In the genomic region with DNA sequence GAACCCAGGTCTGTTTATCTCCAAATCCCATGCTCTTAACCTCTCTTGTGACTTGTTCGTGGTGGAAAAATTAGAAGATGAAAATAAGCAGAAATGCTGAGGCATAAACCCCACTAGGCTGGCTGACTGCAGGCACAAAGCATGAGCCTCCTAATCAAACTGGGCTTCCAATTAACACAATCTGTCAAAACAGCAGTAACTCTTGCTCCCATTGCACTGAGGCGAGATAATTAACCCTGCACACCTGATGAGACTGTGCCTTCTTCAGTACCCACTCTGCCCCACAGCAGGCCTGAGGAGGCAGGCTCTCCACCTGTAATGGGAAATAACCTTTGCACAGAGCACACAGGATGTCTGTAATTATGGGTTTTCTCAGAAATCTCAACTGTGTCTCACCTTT, we compare ENCODE assay signal across 31 cellular contexts.
"Had no signal": no experiment of that assay in that cellular context is flagged by ENCODE, and none has a peak within 500 bp of the region (broad histone marks: within the 10 kb centered on the region; RNA-seq: fewer than 3 reads in every experiment).

No MANE protein-coding gene starts in this region.

- H3K4me3 ChIP-seq: adrenal gland, body of pancreas, coronary artery, dorsolateral prefrontal cortex, gastrocnemius medialis, heart left ventricle had no signal

- DNase-seq: activated B cell treated with CpG ODN at 0.5 μM for 24 hours; activated CD4-positive, alpha-beta memory T cell treated with anti-CD3 and anti-CD28 coated beads for 36 hours; activated CD4-positive, alpha-beta T cell treated with anti-CD3 and anti-CD28 coated beads for 36 hours; activated CD4-positive, alpha-beta T cell treated with anti-CD3 and anti-CD28 coated beads, Interleukin-2, amount 10 ng/mL, durations not matched to agents 24 days and 14 days; activated CD4-positive, CD25-positive, alpha-beta regulatory T cell treated with anti-CD3 and anti-CD28 coated beads, Interleukin-2, amount 50 U/mL, for 72 hours; activated CD8-positive, alpha-beta memory T cell treated with anti-CD3 and anti-CD28 coated beads, Interleukin-2, amount 10 ng/mL, durations not matched to agents 7 days and 5 days; activated CD8-positive, alpha-beta memory T cell treated with anti-CD3 and anti-CD28 coated beads, Interleukin-2, amount 50 U/mL, for 4 hours; activated CD8-positive, alpha-beta T cell treated with anti-CD3 and anti-CD28 coated beads, Interleukin-2, amount 10 ng/mL, durations not matched to agents 7 days and 5 days; activated effector memory CD4-positive, alpha-beta T cell treated with anti-CD3 and anti-CD28 coated beads, Interleukin-2, amount 50 U/mL, for 16 hours; activated naive CD4-positive, alpha-beta T cell treated with anti-CD3 and anti-CD28 coated beads for 36 hours; activated naive CD8-positive, alpha-beta T cell treated with anti-CD3 and anti-CD28 coated beads for 36 hours; activated naive CD8-positive, alpha-beta T cell treated with anti-CD3 and anti-CD28 coated beads, Interleukin-2, amount 50 U/mL, for 24 hours; activated T-cell treated with anti-CD3 and anti-CD28 coated beads, Interleukin-2, amount 50 U/mL, for 1 hour; activated T-cell treated with anti-CD3 and anti-CD28 coated beads, Interleukin-2, amount 50 U/mL, for 48 hours; adrenal gland; amygdala; aorta; body of pancreas; caudate nucleus; cerebellar nuclear complex; dorsolateral prefrontal cortex; effector memory CD4-positive, alpha-beta T cell; endodermal cell; foreskin keratinocyte; gastrocnemius medialis; glutamatergic neuron; heart left ventricle; T-helper 17 cell; T1000; WERI-Rb-1 had no signal

- H3K9me3 ChIP-seq: adrenal gland, body of pancreas, gastrocnemius medialis, heart left ventricle had no signal

- H3K36me3 ChIP-seq: adrenal gland, gastrocnemius medialis, heart left ventricle, WERI-Rb-1 had no signal

- H3K27me3 ChIP-seq: adrenal gland, body of pancreas, dorsolateral prefrontal cortex, foreskin keratinocyte, gastrocnemius medialis had no signal

- H3K4me1 ChIP-seq: adrenal gland, foreskin keratinocyte, gastrocnemius medialis, heart left ventricle had no signal

- H3K27ac ChIP-seq: adrenal gland, body of pancreas, coronary artery, dorsolateral prefrontal cortex, foreskin keratinocyte, gastrocnemius medialis, heart left ventricle, WERI-Rb-1 had no signal
